In the genomic region with DNA sequence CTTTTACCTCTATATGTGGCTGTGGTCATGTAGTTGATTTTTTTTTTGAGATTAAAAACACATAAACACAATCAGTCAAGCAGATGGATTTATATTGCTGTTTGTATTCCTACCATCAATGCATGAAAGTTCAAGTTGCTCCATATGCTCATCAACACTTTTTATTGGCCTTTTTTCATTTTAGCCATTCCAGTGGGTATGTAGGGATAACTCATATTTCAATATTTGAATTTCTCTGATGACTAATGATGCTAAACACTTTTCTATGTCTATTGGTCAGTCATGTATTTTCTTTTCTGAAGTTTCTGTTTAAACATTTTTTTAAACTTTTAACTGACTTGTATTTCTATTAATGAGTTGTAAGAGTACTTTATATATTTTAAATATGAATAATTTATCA, we compare ENCODE assay signal across 9 cellular contexts.
"Had no signal": no experiment of that assay in that cellular context is flagged by ENCODE, and none has a peak within 500 bp of the region (broad histone marks: within the 10 kb centered on the region; RNA-seq: fewer than 3 reads in every experiment).

No MANE protein-coding gene starts in this region.

- H3K4me3 ChIP-seq: GM23248, GM23338, HAP-1 had no signal

- H2AFZ ChIP-seq: GM23248, GM23338 had no signal

- H3K9ac ChIP-seq: GM23248 had no signal

- H3K9me3 ChIP-seq: HAP-1 had no signal

- DNase-seq: GM23248, H7, H9, HCEC 1CT, HFFc6 had no signal

- FAIRE-seq: H1 had no signal

- H3K4me2 ChIP-seq: GM23338 had no signal

- H3K4me1 ChIP-seq: HAP-1 had no signal

- ATAC-seq: GM23338, HCT116 had no signal

- H3K36me3 ChIP-seq: HAP-1 had no signal

- H3K27ac ChIP-seq: GM23248 had no signal
